15 cellular contexts compared by ENCODE assay signal in genomic region chr10:76555271-76555670, GRCh38.
DNase-seq lines count a peak whose midpoint lies in the region; TF ChIP-seq lines count a peak whose summit lies in the region.
"Had no signal": no experiment of that assay in that cellular context is flagged by ENCODE, and none has a peak within 500 bp of the region (broad histone marks: within the 10 kb centered on the region; RNA-seq: fewer than 3 reads in every experiment).

No MANE protein-coding gene starts in this region.

- peak overlapping the region; percentile 7 for H3K27ac ChIP-seq in rectal smooth muscle tissue (ENCODE audit: low read depth, low read length)
- peak overlapping the region; percentile 43 to 72 for H3K27ac ChIP-seq in uterus
- H3K27ac ChIP-seq: A549, C4-2B, GM23248, HL-60 had no signal

- H3K9ac ChIP-seq in rectal smooth muscle tissue (ENCODE audit: low read length) = no peak overlapping the region
- H3K9ac ChIP-seq: GM23248 had no signal

- H3K9me3 ChIP-seq in MG63 (no peaks in the 10 kb centered on the region), uterus (no peaks in the 10 kb centered on the region)
- H3K9me3 ChIP-seq: A549, BE2C had no signal

- no peaks in the 10 kb centered on the region for H3K27me3 ChIP-seq in MG63
- no peaks in the 10 kb centered on the region for H3K27me3 ChIP-seq in rectal smooth muscle tissue (ENCODE audit: control insufficient read depth, insufficient read depth, low read length)
- H3K27me3 ChIP-seq in uterus = no peaks in the 10 kb centered on the region
- H3K27me3 ChIP-seq: BE2C had no signal

- DNase-seq in MG63 (peak; percentile 16), astrocyte of the hippocampus (ENCODE audit: low read depth, low spot score) (peak; percentile 39), uterus (no peak), nucleus accumbens (lab: John Stamatoyannopoulos, UW) (no peak), HK-2 (ENCODE audit: unreplicated experiment) (no peak), MV-4-11 (lab: John Stamatoyannopoulos, UW) (no peak)
- DNase-seq: BE2C; CD4-positive, alpha-beta memory T cell; DMS79; GM23248 had no signal

- TF ChIP-seq POLR2A in uterus (IDR thresholded peaks at IDR 0.05) = no peak

- H3K36me3 ChIP-seq in MG63 = no peaks in the 10 kb centered on the region
- H3K36me3 ChIP-seq in rectal smooth muscle tissue (ENCODE audit: control insufficient read depth, insufficient read depth, low read length) = no peaks in the 10 kb centered on the region
- H3K36me3 ChIP-seq in uterus = no peaks in the 10 kb centered on the region
- H3K36me3 ChIP-seq: BE2C had no signal

- no peak for TF ChIP-seq CTCF in uterus (IDR thresholded peaks at IDR 0.05)

- intact Hi-C loops in uterus (cut with DNase I; ENCODE audit: low total_unique reads) = no loop called here

- H3K4me3 ChIP-seq in MG63 = no peak overlapping the region
- H3K4me3 ChIP-seq in rectal smooth muscle tissue (ENCODE audit: low read length) = no peak overlapping the region
- H3K4me3 ChIP-seq in uterus = no peak overlapping the region
- H3K4me3 ChIP-seq: A549, GM12878, GM23248 had no signal

- H3K4me1 ChIP-seq in rectal smooth muscle tissue (ENCODE audit: control insufficient read depth, insufficient read depth, low read length) (peaks cover 36% of the 10 kb centered on the region), uterus (peaks cover 0 to 2% of the 10 kb centered on the region in 2 donors)

Comparison
In these comparisons a context has a peak if more than half of its experiments do, and no peak if none do; other contexts are left out.
1. DNase-seq: peak in MG63 (single experiment) and astrocyte of the hippocampus (single experiment); none in uterus (0 of 2), nucleus accumbens (0 of 56), HK-2 (single experiment) and MV-4-11 (single experiment).